ENCODE assay signal across 9 cellular contexts in the genomic region with DNA sequence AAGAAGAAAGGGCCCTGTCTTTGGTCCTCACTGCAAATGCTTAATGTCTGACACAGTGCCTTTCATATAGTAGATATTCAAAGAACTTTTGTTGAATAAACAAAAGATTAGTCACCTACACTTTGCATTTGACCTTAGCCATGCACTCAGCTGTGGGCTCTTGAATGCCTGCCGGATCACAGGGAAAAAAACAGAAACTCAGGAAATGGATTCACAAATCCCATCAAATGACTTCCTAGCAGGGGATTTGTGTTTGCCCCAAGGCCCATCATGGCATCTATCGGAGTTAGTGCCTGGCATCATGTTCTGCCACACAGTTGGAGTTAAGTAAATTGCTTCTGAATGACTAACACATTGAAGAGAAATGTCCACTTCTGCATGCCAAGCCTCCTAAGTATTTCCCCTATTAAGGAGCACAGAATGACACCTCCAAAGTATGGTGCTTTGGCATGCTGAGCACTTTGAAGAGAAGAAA.
DNase-seq lines count a peak whose midpoint lies in the region; ATAC-seq and TF ChIP-seq lines count a peak whose summit lies in the region.
"Had no signal": no experiment of that assay in that cellular context is flagged by ENCODE, and none has a peak within 500 bp of the region (broad histone marks: within the 10 kb centered on the region; RNA-seq: fewer than 3 reads in every experiment).

No MANE protein-coding gene starts in this region.

- H3K4me1 ChIP-seq in Panc1 (ENCODE audit: control insufficient read depth, insufficient read depth, low read length), result peaks cover 66% of the 10 kb centered on the region

- in situ Hi-C loops in Panc1 (cut with HindIII; ENCODE audit: low pct_unique_long_range_greater_than_20kb, low sequenced_read_pairs) (no loop called here), KBM-7 (cut with MboI; ENCODE audit: low pct_unique_long_range_greater_than_20kb, low sequenced_read_pairs) (no loop called here)

- TF ChIP-seq CTCF in Panc1 (IDR thresholded peaks at IDR 0.05), result no peak
- no peak for TF ChIP-seq CTCF in omental fat pad (IDR thresholded peaks at IDR 0.05)

- CTCF ChIA-PET in Panc1 (lab: Charles Lee), result interaction anchor here (0.6 kb wide), 2 partner anchors 10 to 18 kb away, joined by 3 read pairs; no protein-coding TSS in a partner anchor

- no TSS peak for BruUV-seq in Panc1 (replicated peaks; lab: Mats Ljungman, UMichigan)

- H3K9me3 ChIP-seq in Panc1 (ENCODE audit: control insufficient read depth, insufficient read depth, low read depth, low read length), result peaks cover 15% of the 10 kb centered on the region

- no peaks in the 10 kb centered on the region; the same call in 1 of the 2 replicates for H3K36me3 ChIP-seq in Panc1 (ENCODE audit: control insufficient read depth, insufficient read depth, low read length)

- POLR2A ChIA-PET in Panc1 (lab: Charles Lee), result interaction anchor here (0.5 to 1.1 kb wide), 3 partner anchors 63 to 129 kb away, joined by 3 to 5 read pairs (median 4); no protein-coding TSS in a partner anchor

- H3K27ac ChIP-seq in Panc1 (ENCODE audit: low read length), result peak overlapping the region; percentile 99

- DNase-seq in EL (peak; percentile 98), Panc1 (ENCODE audit: low read depth, low spot score) (no peak), fibroblast of gingiva (ENCODE audit: low read depth) (peak; percentile 82), omental fat pad (ENCODE audit: low spot score) (no peak), COLO668 (lab: John Stamatoyannopoulos, UW; ENCODE audit: unreplicated experiment) (no peak), KBM-7 (no peak)

- intact Hi-C loops in Panc1 (cut with micrococcal nuclease; ENCODE audit: unreplicated experiment), result no loop called here

- peak overlapping the region in 1 of 2 experiments; percentile 6; a peak in 2 of 4 replicates for H3K4me3 ChIP-seq in Panc1 (ENCODE audit: low read depth in 2 of 2, low read length in 2 of 2)

- peak; percentile 85 for ATAC-seq in Panc1
- peak; percentile 56 for ATAC-seq in omental fat pad (ENCODE audit: low FRiP score)
- ATAC-seq in GM19455 (IDR thresholded peaks at IDR 0.05; ENCODE audit: unreplicated experiment), result no peak
- no peak for ATAC-seq in HG03139 (IDR thresholded peaks at IDR 0.05; ENCODE audit: unreplicated experiment)
- ATAC-seq: activated naive CD4-positive, alpha-beta T cell treated with anti-CD3 and anti-CD28 coated beads, Interleukin-2, amount 50 U/mL, for 72 hours had no signal

- H3K27me3 ChIP-seq in Panc1 (ENCODE audit: control insufficient read depth, insufficient read depth, low read length), result no peaks in the 10 kb centered on the region

Comparison
In these comparisons a context has a peak if more than half of its experiments do, and no peak if none do; other contexts are left out.
1. DNase-seq: peak in EL (single experiment) and fibroblast of gingiva (single experiment); none in Panc1 (single experiment), omental fat pad (single experiment), COLO668 (single experiment) and KBM-7 (single experiment).
2. ATAC-seq: peak in Panc1 (single experiment) and omental fat pad (single experiment); none in GM19455 (single experiment) and HG03139 (single experiment).